8 cellular contexts compared by ENCODE assay signal in the genomic region with DNA sequence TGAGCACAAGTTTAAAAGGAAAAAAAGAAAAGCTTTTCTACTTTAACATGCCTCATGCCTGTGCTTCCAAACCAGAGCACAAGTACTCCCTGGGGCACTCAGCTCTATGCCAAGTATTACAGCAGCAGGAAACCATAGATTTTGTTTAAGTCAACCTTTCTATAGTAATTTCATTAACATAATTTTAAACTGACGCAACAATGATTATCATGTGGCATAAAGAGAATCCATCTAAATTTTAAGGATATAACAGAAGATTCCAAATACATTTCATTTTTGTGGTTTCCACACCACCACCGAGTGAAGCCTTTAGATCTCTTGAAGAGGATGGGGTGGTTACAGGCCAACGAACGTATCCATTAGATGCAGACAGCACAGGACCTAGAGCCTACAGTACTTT.
A peak's percentile ranks its signal among the peaks of the same experiment; 100 is the strongest.
DNase-seq lines count a peak whose midpoint lies in the region; ATAC-seq and TF ChIP-seq lines count a peak whose summit lies in the region.

No MANE protein-coding gene starts in this region.

- H3K4me1 Mint-ChIP-seq in glutamatergic neuron (ENCODE audit: low read depth, unreplicated experiment) = peaks cover 14% of the 10 kb centered on the region

- H3K27ac Mint-ChIP-seq in glutamatergic neuron (ENCODE audit: unreplicated experiment) = no peak overlapping the region

- no peaks in the 10 kb centered on the region for H3K36me3 Mint-ChIP-seq in glutamatergic neuron (ENCODE audit: unreplicated experiment)

- ATAC-seq in GM18505 (IDR thresholded peaks at IDR 0.05; ENCODE audit: unreplicated experiment) (peak; percentile 10), GM21737 (IDR thresholded peaks at IDR 0.05; ENCODE audit: unreplicated experiment) (peak; percentile 23)

- no peak for TF ChIP-seq CTCF in glutamatergic neuron (IDR thresholded peaks at IDR 0.05; ENCODE audit: partially characterized antibody, unreplicated experiment)

- DNase-seq in NCI-H446 treated with DMSO at 0.1 percent for 48 hours (lab: John Stamatoyannopoulos, UW) (peak; percentile 75), iris pigment epithelial cell (ENCODE audit: low read depth) (peak; percentile 43), glutamatergic neuron (no peak), iPS-NIHi11 (ENCODE audit: low spot score) (no peak), NCI-H1105 (lab: John Stamatoyannopoulos, UW) (no peak)
- no peak for DNase-seq in activated CD8-positive, alpha-beta memory T cell treated with anti-CD3 and anti-CD28 coated beads for 24 hours

- no peak overlapping the region for H3K4me3 Mint-ChIP-seq in glutamatergic neuron (ENCODE audit: unreplicated experiment)

- peaks cover 3% of the 10 kb centered on the region for H3K9me3 Mint-ChIP-seq in glutamatergic neuron (ENCODE audit: unreplicated experiment)

- H3K27me3 Mint-ChIP-seq in glutamatergic neuron (ENCODE audit: unreplicated experiment) = no peaks in the 10 kb centered on the region

- TF ChIP-seq POLR2A in GM18505 (IDR thresholded peaks at IDR 0.05; ENCODE audit: borderline replicate concordance, extremely low read depth, insufficient read depth, insufficient read length) = no peak

Comparison
In these comparisons a context has a peak if more than half of its experiments do, and no peak if none do; other contexts are left out.
1. DNase-seq: peak in NCI-H446 treated with DMSO at 0.1 percent for 48 hours (single experiment) and iris pigment epithelial cell (single experiment); none in glutamatergic neuron (single experiment), activated CD8-positive, alpha-beta memory T cell treated with anti-CD3 and anti-CD28 coated beads for 24 hours (single experiment), iPS-NIHi11 (single experiment) and NCI-H1105 (single experiment).